In the genomic region with DNA sequence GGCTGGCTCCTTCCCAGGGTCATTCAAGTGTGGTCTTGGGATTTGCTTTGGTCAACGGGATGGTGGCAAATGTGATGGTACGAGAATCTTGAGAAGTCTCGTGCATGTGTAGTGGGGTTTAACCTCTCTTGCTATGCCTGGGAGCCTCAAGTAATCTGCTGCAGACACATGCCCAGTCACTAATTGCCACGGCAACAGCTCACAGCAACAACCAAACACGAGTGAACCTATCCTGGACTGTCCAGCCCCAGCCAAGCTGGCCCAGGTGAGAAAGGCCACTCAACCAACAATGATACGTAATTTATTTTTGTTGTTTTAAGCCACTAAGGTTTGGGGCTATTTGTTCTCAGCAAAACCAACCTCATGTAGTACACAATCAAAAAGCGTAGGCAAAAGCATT, we compare ENCODE assay signal across 27 cellular contexts. TPM values are rescaled to one million over a fixed set of nuclear protein-coding genes. Genes with fewer than 3 reads are reported as not detected.
"Had no signal": no experiment of that assay in that cellular context is flagged by ENCODE, and none has a peak within 500 bp of the region (broad histone marks: within the 10 kb centered on the region; RNA-seq: fewer than 3 reads in every experiment).

No MANE protein-coding gene starts in this region.

- FAIRE-seq: astrocyte, endometrium, TTC549 had no signal

- ATAC-seq: activated T-helper 17 cell treated with anti-CD3 and anti-CD28 coated beads, Interleukin-2, amount 50 U/mL, for 72 hours; right cardiac atrium; stimulated activated naive CD8-positive, alpha-beta T cell treated with anti-CD3 and anti-CD28 coated beads, Interleukin-15, Interleukin-2, amounts not matched to agents 100 U/mL and 50 U/mL, for 24 hours had no signal

- H3K27me3 ChIP-seq: adrenal gland, neutrophil, ovary, upper lobe of left lung had no signal

- DNase-seq: activated CD4-positive, alpha-beta T cell treated with anti-CD3 and anti-CD28 coated beads, Interleukin-2, amount 50 U/mL, for 4 hours; activated CD8-positive, alpha-beta memory T cell treated with anti-CD3 and anti-CD28 coated beads for 24 hours; activated CD8-positive, alpha-beta memory T cell treated with anti-CD3 and anti-CD28 coated beads, Interleukin-2, amount 50 U/mL, for 4 hours; activated naive CD4-positive, alpha-beta T cell; activated T-cell treated with anti-CD3 and anti-CD28 coated beads, Interleukin-2, amount 50 U/mL, for 24 hours; adrenal gland; cerebellar nuclear complex; cortex of kidney; foreskin melanocyte; immature natural killer cell; ovary; stimulated activated CD4-positive, alpha-beta T cell treated with anti-CD3 and anti-CD28 coated beads, Interleukin-12 subunit alpha, Interleukin-12 subunit beta, amount 100 ng/mL, for 4 hours; stimulated activated CD4-positive, alpha-beta T cell treated with anti-CD3 and anti-CD28 coated beads, Interleukin-4, amount 100 ng/mL, for 4 hours; stimulated activated naive CD8-positive, alpha-beta T cell treated with anti-CD3 and anti-CD28 coated beads, Interleukin-15, Interleukin-2, amounts not matched to agents 100 U/mL and 50 U/mL, for 24 hours; T-helper 1 cell; upper lobe of left lung had no signal

- H3K27ac ChIP-seq: adrenal gland, neutrophil, ovary, prostate gland, upper lobe of left lung had no signal

- H3K4me3 ChIP-seq: adrenal gland, ovary, prostate gland, upper lobe of left lung had no signal

- H3K4me1 ChIP-seq: prostate gland had no signal

- H3K36me3 ChIP-seq: ovary had no signal

- H3K9me3 ChIP-seq: adrenal gland, neutrophil, ovary, prostate gland, upper lobe of left lung had no signal

RNA-seq across cellular contexts. Expression of gene DDC, which starts 38.1 kb away (rescaled TPM):
- total RNA-seq: activated T-helper 17 cell treated with anti-CD3 and anti-CD28 coated beads, Interleukin-2, amount 50 U/mL, for 72 hours; astrocyte; kidney epithelial cell; mononuclear cell; myocyte; subcutaneous adipose tissue had no signal
- polyA plus RNA-seq: immature natural killer cell had no signal
